Comparison of ENCODE assay signal across 21 cellular contexts in the genomic region with DNA sequence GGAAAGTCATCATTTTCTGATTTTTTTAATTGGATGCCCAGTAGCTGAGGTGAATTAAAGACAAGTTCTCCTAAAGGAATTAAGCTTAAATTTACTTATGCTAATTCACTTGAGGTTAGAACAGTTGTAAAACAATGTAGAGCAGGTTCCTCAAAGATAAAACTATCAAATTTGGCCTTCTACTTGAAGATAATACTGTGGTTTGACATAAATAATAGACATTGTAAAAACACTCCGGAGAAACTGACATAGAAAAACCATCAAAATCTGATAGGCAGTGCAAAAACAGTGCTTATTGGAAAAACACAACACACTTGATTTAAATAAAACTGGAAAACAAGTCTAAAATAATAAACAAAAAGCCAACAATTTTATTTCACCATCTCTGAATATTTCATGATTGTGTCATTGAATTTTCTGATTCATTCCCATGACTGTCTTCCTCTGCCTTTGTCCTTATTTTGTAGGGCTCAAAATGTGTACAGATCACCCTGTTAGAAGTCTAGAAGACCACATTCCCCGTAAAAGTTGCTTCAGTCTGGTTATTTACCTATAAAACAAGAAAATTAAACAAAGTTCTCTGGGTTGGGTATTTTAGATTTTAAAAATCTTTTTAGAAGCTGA. TPM values are rescaled to one million over a fixed set of nuclear protein-coding genes. Genes with fewer than 3 reads are reported as not detected.
DNase-seq lines count a peak whose midpoint lies in the region; ATAC-seq, FAIRE-seq and TF ChIP-seq lines count a peak whose summit lies in the region.
"Had no signal": no experiment of that assay in that cellular context is flagged by ENCODE, and none has a peak within 500 bp of the region (broad histone marks: within the 10 kb centered on the region; RNA-seq: fewer than 3 reads in every experiment).

No MANE protein-coding gene starts in this region.

- no peak overlapping the region for H3K9ac ChIP-seq in mammary epithelial cell (ENCODE audit: insufficient read depth, low read length)

- POLR2A ChIA-PET in A549 (lab: Yijun Ruan, JAX): interaction anchor here (1.6 to 1.7 kb wide), 2 partner anchors 28 kb away, joined by 6 to 17 read pairs; partner anchors contain the start of gene SLC40A1

- H3K4me1 ChIP-seq in A549 (peaks cover 46% of the 10 kb centered on the region), mammary epithelial cell (ENCODE audit: insufficient read depth, low read length) (peaks cover 8% of the 10 kb centered on the region), hepatocyte (ENCODE audit: insufficient read depth) (peaks cover 21% of the 10 kb centered on the region)
- H3K4me1 ChIP-seq: colonic mucosa, prostate gland had no signal

- in situ Hi-C loops in mammary epithelial cell (cut with MboI; ENCODE audit: low sequenced_read_pairs in 2 of 2): no loop called here

- H3K27me3 Mint-ChIP-seq in stimulated activated naive B cell treated with anti-CD40 and anti-IgM and Interleukin-4, amounts not matched to agents 10 μg/mL and 1 μg/mL and 100 μg/mL, for 72 hours: no peaks in the 10 kb centered on the region
- H3K27me3 Mint-ChIP-seq: stimulated activated memory B cell treated with anti-CD40 and anti-IgM and Interleukin-4, amounts not matched to agents 10 μg/mL and 1 μg/mL and 100 μg/mL, for 72 hours; T-helper 17 cell; type B pancreatic cell had no signal

- TF ChIP-seq EP300 in A549 (IDR thresholded peaks at IDR 0.05): no peak

- H2AFZ ChIP-seq in mammary epithelial cell (ENCODE audit: low read depth, low read length): no peak overlapping the region
- no peak overlapping the region for H2AFZ ChIP-seq in hepatocyte

- no peak overlapping the region for H3K27ac Mint-ChIP-seq in stimulated activated naive B cell treated with anti-CD40 and anti-IgM and Interleukin-4, amounts not matched to agents 10 μg/mL and 1 μg/mL and 100 μg/mL, for 72 hours
- H3K27ac Mint-ChIP-seq: CD8-positive, alpha-beta T cell; natural killer cell treated with Interleukin-12 subunit alpha and Interleukin-12 subunit beta and Interleukin-15 and Interleukin-18, amount 100 ng/mL, for 72 hours; stimulated activated memory B cell treated with anti-CD40 and anti-IgM and Interleukin-4, amounts not matched to agents 10 μg/mL and 1 μg/mL and 100 μg/mL, for 72 hours; T-helper 17 cell; type B pancreatic cell had no signal

- H3K27ac ChIP-seq in A549 (peak overlapping the region; percentile 23 to 53; a peak in 5 of 6 replicates), mammary epithelial cell (ENCODE audit: insufficient read depth, low read depth, low read length) (no peak overlapping the region), hepatocyte (peak overlapping the region; percentile 4)
- H3K27ac ChIP-seq: colonic mucosa, prostate gland had no signal

- H3K4me3 ChIP-seq in A549: no peak overlapping the region
- no peak overlapping the region for H3K4me3 ChIP-seq in mammary epithelial cell (replicated peaks in 1 of 3; ENCODE audit: insufficient read depth in 1 of 3, low read depth in 2 of 3, low read length in 3 of 3)
- H3K4me3 ChIP-seq in hepatocyte: no peak overlapping the region
- H3K4me3 ChIP-seq: colonic mucosa, prostate gland had no signal

- peaks cover 3 to 6% of the 10 kb centered on the region in 2 donors for H3K4me1 Mint-ChIP-seq in stimulated activated naive B cell treated with anti-CD40 and anti-IgM and Interleukin-4, amounts not matched to agents 10 μg/mL and 1 μg/mL and 100 μg/mL, for 72 hours

- WGBS in A549 (ENCODE audit: missing lambda C conversion rate): 66% methylated on average over 2 of the region's 2 CpGs
- 90% methylated on average over 2 of the region's 2 CpGs for WGBS in mammary epithelial cell (ENCODE audit: low coverage, missing lambda C conversion rate)
- 46% methylated on average over 2 of the region's 2 CpGs for WGBS in hepatocyte (ENCODE audit: low lambda C conversion rate, missing lambda C conversion rate)

- no peak for TF ChIP-seq POLR2A in A549 (IDR thresholded peaks at IDR 0.05; ENCODE audit: low read length)

- H3K27me3 ChIP-seq in mammary epithelial cell (ENCODE audit: insufficient read depth, low read length) (peaks cover 2% of the 10 kb centered on the region), hepatocyte (no peaks in the 10 kb centered on the region)
- H3K27me3 ChIP-seq: colonic mucosa had no signal

- H3K79me2 ChIP-seq in mammary epithelial cell (ENCODE audit: insufficient read depth, low read length) (no peaks in the 10 kb centered on the region), hepatocyte (no peaks in the 10 kb centered on the region)

- BruUV-seq in mammary epithelial cell (replicated peaks; lab: Mats Ljungman, UMichigan): no TSS peak

- H3K4me2 ChIP-seq in A549: peak overlapping the region; percentile 44
- H3K4me2 ChIP-seq in mammary epithelial cell (ENCODE audit: insufficient read depth, low read depth, low read length): no peak overlapping the region
- H3K4me2 ChIP-seq in hepatocyte: no peak overlapping the region

- H3K36me3 Mint-ChIP-seq in stimulated activated naive B cell treated with anti-CD40 and anti-IgM and Interleukin-4, amounts not matched to agents 10 μg/mL and 1 μg/mL and 100 μg/mL, for 72 hours: no peaks in the 10 kb centered on the region
- H3K36me3 Mint-ChIP-seq: CD8-positive, alpha-beta T cell; natural killer cell treated with Interleukin-12 subunit alpha and Interleukin-12 subunit beta and Interleukin-15 and Interleukin-18, amount 100 ng/mL, for 72 hours; stimulated activated memory B cell treated with anti-CD40 and anti-IgM and Interleukin-4, amounts not matched to agents 10 μg/mL and 1 μg/mL and 100 μg/mL, for 72 hours; type B pancreatic cell had no signal

- H3K9me3 Mint-ChIP-seq in stimulated activated naive B cell treated with anti-CD40 and anti-IgM and Interleukin-4, amounts not matched to agents 10 μg/mL and 1 μg/mL and 100 μg/mL, for 72 hours: no peaks in the 10 kb centered on the region
- H3K9me3 Mint-ChIP-seq: CD8-positive, alpha-beta T cell; natural killer cell treated with Interleukin-12 subunit alpha and Interleukin-12 subunit beta and Interleukin-15 and Interleukin-18, amount 100 ng/mL, for 72 hours; stimulated activated memory B cell treated with anti-CD40 and anti-IgM and Interleukin-4, amounts not matched to agents 10 μg/mL and 1 μg/mL and 100 μg/mL, for 72 hours; type B pancreatic cell had no signal

- intact Hi-C loops in mammary epithelial cell (cut with micrococcal nuclease): no loop called here

- H3K9me3 ChIP-seq in A549: no peaks in the 10 kb centered on the region
- H3K9me3 ChIP-seq in mammary epithelial cell (replicated peaks; ENCODE audit: insufficient read depth, low read length): no peaks in the 10 kb centered on the region
- no peaks in the 10 kb centered on the region for H3K9me3 ChIP-seq in hepatocyte (ENCODE audit: low read depth)
- H3K9me3 ChIP-seq: colonic mucosa, prostate gland had no signal

- H3K36me3 ChIP-seq in mammary epithelial cell (ENCODE audit: insufficient read depth, low read length) (no peaks in the 10 kb centered on the region), hepatocyte (replicated peaks; ENCODE audit: insufficient read depth, low read depth) (no peaks in the 10 kb centered on the region)
- H3K36me3 ChIP-seq: colonic mucosa, prostate gland had no signal

- no peak for TF ChIP-seq RAD21 in A549 (conservative IDR thresholded peaks at IDR 0.05 in 1 of 2, IDR thresholded peaks at IDR 0.05 in 1 of 2)

- H4K20me1 ChIP-seq in mammary epithelial cell (ENCODE audit: insufficient read depth, low read length): no peaks in the 10 kb centered on the region
- no peaks in the 10 kb centered on the region for H4K20me1 ChIP-seq in hepatocyte (ENCODE audit: insufficient read depth, poor library complexity, severe bottlenecking)

- FAIRE-seq in A549 (lab: Jason Lieb, UNC): no peak

- TF ChIP-seq CTCF in A549 (IDR thresholded peaks at IDR 0.05) (no peak), mammary epithelial cell (conservative IDR thresholded peaks at IDR 0.05 in 1 of 2, IDR thresholded peaks at IDR 0.05 in 1 of 2; ENCODE audit: extremely low read depth in 1 of 2, insufficient read depth in 1 of 2, low read depth in 1 of 2, low read length in 2 of 2) (no peak), hepatocyte (IDR thresholded peaks at IDR 0.05; ENCODE audit: poor library complexity) (no peak)

- ATAC-seq in A549 (no peak), HG02623 (IDR thresholded peaks at IDR 0.05; ENCODE audit: unreplicated experiment) (no peak), GM21360 (IDR thresholded peaks at IDR 0.05; ENCODE audit: unreplicated experiment) (no peak)
- ATAC-seq in stimulated activated naive B cell treated with anti-CD40 and anti-IgM and Interleukin-4, amounts not matched to agents 10 μg/mL and 1 μg/mL and 100 μg/mL, for 72 hours (replicated peaks): no peak
- ATAC-seq: CD8-positive, alpha-beta T cell; natural killer cell treated with Interleukin-12 subunit alpha and Interleukin-12 subunit beta and Interleukin-15 and Interleukin-18, amount 100 ng/mL, for 72 hours; stimulated activated memory B cell treated with anti-CD40 and anti-IgM and Interleukin-4, amounts not matched to agents 10 μg/mL and 1 μg/mL and 100 μg/mL, for 72 hours; T-helper 17 cell had no signal

- dilution Hi-C loops in mammary epithelial cell (cut with HindIII; ENCODE audit: low sequenced_read_pairs): no loop called here

- H3K9me2 ChIP-seq in hepatocyte (replicated peaks; ENCODE audit: insufficient read depth): no peaks in the 10 kb centered on the region

- CTCF ChIA-PET in A549 (lab: Yijun Ruan, JAX): no interaction called here
- CTCF ChIA-PET in mammary epithelial cell (lab: Charles Lee; ENCODE audit: low non-redundant PET): interaction anchor here (0.6 kb wide), 1 partner anchor 21 kb away, joined by 6 read pairs; no protein-coding TSS in a partner anchor

- DNase-seq in A549 (ENCODE audit: low read depth in 1 of 2, low spot score in 1 of 2): no peak
- DNase-seq in LHCN-M2 (ENCODE audit: low read depth): peak; percentile 77
- peak; percentile 16 for DNase-seq in mammary epithelial cell
- DNase-seq in hepatocyte (ENCODE audit: low spot score): no peak
- DNase-seq in SKM-1 treated with dmso at 0.1 percent for 144 hours (lab: John Stamatoyannopoulos, UW; ENCODE audit: unreplicated experiment): no peak
- DNase-seq in stimulated activated naive B cell treated with anti-CD40 and anti-IgM and Interleukin-4, amounts not matched to agents 10 μg/mL and 1 μg/mL and 100 μg/mL, for 72 hours: no peak
- DNase-seq: activated CD4-positive, CD25-positive, alpha-beta regulatory T cell treated with anti-CD3 and anti-CD28 coated beads, Interleukin-2, amount 50 U/mL, for 72 hours; activated gamma-delta T cell; aorta; CD8-positive, alpha-beta T cell; colonic mucosa; NCI-H1694; NCI-H345; SHP77 treated with DMSO at 0.1 percent for 48 hours; T-helper 17 cell had no signal

- no peak overlapping the region for H3K4me3 Mint-ChIP-seq in stimulated activated naive B cell treated with anti-CD40 and anti-IgM and Interleukin-4, amounts not matched to agents 10 μg/mL and 1 μg/mL and 100 μg/mL, for 72 hours
- H3K4me3 Mint-ChIP-seq: CD8-positive, alpha-beta T cell; natural killer cell treated with Interleukin-12 subunit alpha and Interleukin-12 subunit beta and Interleukin-15 and Interleukin-18, amount 100 ng/mL, for 72 hours; stimulated activated memory B cell treated with anti-CD40 and anti-IgM and Interleukin-4, amounts not matched to agents 10 μg/mL and 1 μg/mL and 100 μg/mL, for 72 hours; T-helper 17 cell; type B pancreatic cell had no signal

RNA-seq across cellular contexts. Expression of gene SLC40A1, which starts 28.3 kb away (rescaled TPM):
- polyA plus RNA-seq in A549 (2011; rRNA removed) (12.3 and 25.0 TPM in 2 replicates), A549 (2017; fragmentation: RNase III; extraction: RNeasy Plus Mini Kit Qiagen cat#74134 plus additional on column Dnase treatment) (6.8 to 9.2 TPM (median 8.2 TPM) in 3 replicates), mammary epithelial cell (not detected), hepatocyte (153 and 186 TPM in 2 replicates)
- 2.7 and 3.7 TPM in 2 replicates for polyA plus RNA-seq in A549 (2012; cell fraction: cytosol; rRNA removed)
- polyA plus RNA-seq in A549 (2012; cell fraction: nucleus; rRNA removed): 0.97 and 1.7 TPM in 2 replicates
- 17.9 and 22.3 TPM in 2 replicates for polyA minus RNA-seq in A549 (2011; rRNA and poly(A)+ RNA removed)
- total RNA-seq in LHCN-M2 (2014; rRNA removed) (7.1 and 7.6 TPM in 2 replicates), mammary epithelial cell (1 to 10 TPM in 1 of 2 donors, not detected in 1; 3.2 TPM), hepatocyte (225 and 261 TPM in 2 replicates)
- polyA plus RNA-seq in LHCN-M2 (2012): 3.4 TPM
- polyA minus RNA-seq in mammary epithelial cell: not detected

RNA-seq across cellular contexts. Expression of gene ASNSD1, which starts 52.3 kb away (rescaled TPM):
- polyA plus RNA-seq in A549 (2011; rRNA removed) (47.7 and 69.0 TPM in 2 replicates), A549 (2017; fragmentation: RNase III; extraction: RNeasy Plus Mini Kit Qiagen cat#74134 plus additional on column Dnase treatment) (45.9 to 52.1 TPM (median 47.9 TPM) in 3 replicates), mammary epithelial cell (19.1 TPM), hepatocyte (38.4 and 41.0 TPM in 2 replicates)
- 13.8 and 15.4 TPM in 2 replicates for polyA plus RNA-seq in A549 (2012; cell fraction: cytosol; rRNA removed)
- 3.8 and 7.1 TPM in 2 replicates for polyA plus RNA-seq in A549 (2012; cell fraction: nucleus; rRNA removed)
- 10.5 and 12.0 TPM in 2 replicates for polyA minus RNA-seq in A549 (2011; rRNA and poly(A)+ RNA removed)
- total RNA-seq in LHCN-M2 (2014; rRNA removed) (74.6 and 79.4 TPM in 2 replicates), mammary epithelial cell (10 to 100 TPM; 24.2 to 43.3 TPM), hepatocyte (64.7 and 66.9 TPM in 2 replicates)
- polyA plus RNA-seq in LHCN-M2 (2012): 22.6 TPM
- polyA minus RNA-seq in mammary epithelial cell: 26.2 TPM

Comparison
In these comparisons a context has a peak if more than half of its experiments do, and no peak if none do; other contexts are left out.
1. DNase-seq: peak in LHCN-M2 (single experiment) and mammary epithelial cell (single experiment); none in A549 (0 of 2), hepatocyte (single experiment), SKM-1 treated with dmso at 0.1 percent for 144 hours (single experiment) and stimulated activated naive B cell treated with anti-CD40 and anti-IgM and Interleukin-4, amounts not matched to agents 10 μg/mL and 1 μg/mL and 100 μg/mL, for 72 hours (single experiment).
2. RNA of gene SLC40A1, which starts 28.3 kb away (total RNA-seq): 225 to 261 TPM in hepatocyte; 7.1 to 7.6 TPM in LHCN-M2 and 3.2 TPM in mammary epithelial cell; every median in the first group is over 10 times any median in the second.